In the genomic region with DNA sequence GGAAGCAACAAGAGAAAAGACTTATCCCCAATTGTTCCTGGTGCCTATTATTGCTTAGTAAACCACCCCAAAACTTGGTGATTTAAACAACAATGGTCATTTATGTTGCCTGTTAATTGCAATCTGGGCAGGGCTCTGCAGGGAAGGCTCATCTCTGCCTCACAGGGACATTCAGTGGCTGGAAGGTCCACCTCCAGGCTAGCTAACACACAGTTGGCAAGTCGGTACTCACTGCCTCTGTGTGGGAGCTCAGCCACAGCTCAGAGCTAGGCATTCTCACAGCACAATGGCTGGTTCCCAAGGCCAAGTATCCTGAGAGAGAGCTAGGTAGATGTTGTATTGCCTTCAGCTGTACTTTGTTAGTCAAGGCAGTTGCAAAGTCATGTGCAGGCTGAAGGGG, we compare ENCODE assay signal across 35 cellular contexts.
"Had no signal": no experiment of that assay in that cellular context is flagged by ENCODE, and none has a peak within 500 bp of the region (broad histone marks: within the 10 kb centered on the region; RNA-seq: fewer than 3 reads in every experiment).

No MANE protein-coding gene starts in this region.

- DNase-seq: Karpas-422, Kasumi-1, MG63, MM.1S, MV-4-11, NCI-H1048, NCI-H1092, NCI-H1092 treated with DMSO at 0.1 percent for 48 hours, NCI-H1105, NCI-H1105 treated with DMSO at 0.1 percent for 48 hours, NCI-H1417, NCI-H1417 treated with DMSO at 0.1 percent for 48 hours, NCI-H1436, NCI-H1436 treated with DMSO at 0.1 percent for 48 hours, NCI-H146, NCI-H1694, NCI-H1694 treated with DMSO at 0.1 percent for 48 hours, NCI-H187, NCI-H187 treated with DMSO at 0.1 percent for 48 hours, NCI-H1930, NCI-H2029, NCI-H2029 treated with DMSO at 0.1 percent for 48 hours, NCI-H2081, NCI-H2081 treated with DMSO at 0.1 percent for 48 hours, NCI-H2107, NCI-H2171, NCI-H2171 treated with DMSO at 0.1 percent for 48 hours, NCI-H2227 treated with DMSO at 0.1 percent for 48 hours, NCI-H226, NCI-H345, NCI-H446, NCI-H446 treated with DMSO at 0.1 percent for 48 hours, NCI-H510A, NCI-H510A treated with DMSO at 0.1 percent for 48 hours, NCI-H524 had no signal

- H3K9me3 ChIP-seq: MG63 had no signal

- H3K4me3 ChIP-seq: MG63 had no signal

- H3K27me3 ChIP-seq: MG63 had no signal

- H3K36me3 ChIP-seq: MG63 had no signal
